In the genomic region with DNA sequence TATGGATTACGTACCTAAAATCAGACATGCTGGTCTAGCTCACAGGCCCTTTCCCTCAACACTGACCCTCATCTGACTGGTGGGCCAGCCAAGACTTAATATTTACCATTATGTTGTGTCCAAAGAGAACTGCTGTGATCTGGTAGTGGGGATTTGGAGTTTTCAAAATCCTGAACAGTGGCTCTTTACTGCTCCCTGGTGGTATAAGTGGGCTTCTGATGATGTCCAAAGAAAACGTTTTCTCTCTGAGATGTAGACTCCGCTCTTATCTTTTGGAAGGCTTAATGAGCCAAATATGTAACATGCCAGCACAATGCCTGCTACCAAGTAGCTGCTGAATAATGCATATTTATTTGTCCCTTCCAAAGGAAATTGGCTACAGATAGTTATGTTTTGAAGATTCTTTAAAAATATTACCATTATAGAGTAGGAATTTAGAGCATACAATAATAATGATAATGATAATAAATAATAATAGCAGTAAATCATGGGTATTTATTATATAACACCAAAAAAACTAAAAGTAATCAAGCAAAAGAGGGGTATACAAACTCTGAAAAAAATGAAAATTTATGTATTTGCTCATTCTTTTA, we compare ENCODE assay signal across 8 cellular contexts.
DNase-seq lines count a peak whose midpoint lies in the region; ATAC-seq, FAIRE-seq and TF ChIP-seq lines count a peak whose summit lies in the region.

No MANE protein-coding gene starts in this region.

- WGBS in pancreas, 2 donors, result 18 to 21% methylated on average over 3 of the region's 3 CpGs

- DNase-seq in AG08395 (ENCODE audit: low spot score) (peak; percentile 75), GM10266 (ENCODE audit: extremely low spot score) (peak; percentile 36), M059J (ENCODE audit: low read depth) (peak; percentile 81), SW480 (ENCODE audit: low spot score) (peak; percentile 59), fibroblast of the conjunctiva (ENCODE audit: low read depth) (peak; percentile 37), pancreas (peak in 1 of 6 donors; percentile 15), NCI-H146 treated with DMSO at 0.1 percent for 48 hours (lab: John Stamatoyannopoulos, UW; ENCODE audit: unreplicated experiment) (no peak)
- DNase-seq in activated CD4-positive, CD25-positive, alpha-beta regulatory T cell (lab: John Stamatoyannopoulos, UW), result no peak

- H3K36me3 ChIP-seq in pancreas, result no peaks in the 10 kb centered on the region

- intact Hi-C loops in pancreas (cut with DNase I), result no loop called here

- H3K27me3 ChIP-seq in pancreas, result peaks cover 0 to 5% (median 0%) of the 10 kb centered on the region in 4 donors

- peak; percentile 86 for FAIRE-seq in pancreas (lab: Jason Lieb, UNC)

- ATAC-seq in pancreas, result peak in 3 of 4 donors; percentile 62 to 77 (median 66)

- H3K4me1 ChIP-seq in pancreas, result no peaks in the 10 kb centered on the region

- H3K9me3 ChIP-seq in pancreas, result no peaks in the 10 kb centered on the region

- H3K27ac ChIP-seq in pancreas, result no peak overlapping the region

- no peak overlapping the region for H3K4me3 ChIP-seq in pancreas

- peak; percentile 33 for TF ChIP-seq CTCF in GM10266 (IDR thresholded peaks at IDR 0.05; ENCODE audit: control insufficient read depth, insufficient read depth, low read depth, missing control alignments)
- peak; percentile 8 to 48 (median 34) for TF ChIP-seq CTCF in pancreas (IDR thresholded peaks at IDR 0.05)

Comparison
In these comparisons a context has a peak if more than half of its experiments do, and no peak if none do; other contexts are left out.
1. DNase-seq: peak in AG08395 (single experiment), GM10266 (single experiment), M059J (single experiment), SW480 (single experiment) and fibroblast of the conjunctiva (single experiment); none in activated CD4-positive, CD25-positive, alpha-beta regulatory T cell (0 of 4) and NCI-H146 treated with DMSO at 0.1 percent for 48 hours (single experiment).